Comparison of ENCODE assay signal across 8 cellular contexts in the genomic region with DNA sequence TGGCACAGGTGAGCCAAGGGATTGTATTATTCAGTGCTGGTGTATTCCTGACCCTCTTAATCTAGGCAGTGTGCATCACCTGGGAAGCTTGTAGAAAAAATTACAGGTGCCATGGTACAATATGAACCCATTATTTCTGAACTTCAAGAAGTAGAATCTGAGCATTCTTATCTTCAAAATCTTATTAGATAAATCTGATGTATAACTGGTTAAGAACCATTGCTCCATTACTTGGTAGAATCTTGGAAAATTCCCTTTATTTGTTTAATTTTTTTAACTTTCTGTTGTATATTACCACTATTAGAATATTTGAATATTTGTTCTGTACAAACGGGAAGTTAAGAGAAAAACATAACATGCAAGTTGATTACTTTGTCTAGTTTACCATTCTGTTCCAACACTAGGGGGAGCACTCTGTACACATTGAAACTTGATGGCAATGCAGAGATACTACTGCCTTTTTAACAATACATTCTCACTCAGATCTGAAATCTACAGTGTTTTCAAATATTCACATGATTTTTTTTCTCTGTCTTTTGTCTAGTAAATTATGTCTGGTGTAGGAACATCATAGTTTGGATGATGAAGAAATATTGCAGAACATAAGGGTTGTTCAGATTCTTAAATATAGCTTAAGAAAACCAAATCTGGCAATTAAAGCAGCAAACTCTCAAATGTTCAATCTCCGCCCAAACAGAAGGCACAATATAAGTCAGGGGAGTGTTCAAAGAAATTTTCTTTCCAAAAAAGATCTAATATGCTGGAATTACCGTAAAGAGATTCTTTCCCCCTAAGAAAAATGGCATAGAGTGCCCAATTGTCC.
DNase-seq lines count a peak whose midpoint lies in the region; TF ChIP-seq lines count a peak whose summit lies in the region.

No MANE protein-coding gene starts in this region.

- H4K20me1 ChIP-seq in SU-DHL-6 (ENCODE audit: low read depth, low read length) = no peaks in the 10 kb centered on the region
- no peaks in the 10 kb centered on the region for H4K20me1 ChIP-seq in fibroblast of lung (ENCODE audit: control insufficient read depth, extremely low read depth, insufficient read depth, low read length)

- H2AFZ ChIP-seq in SU-DHL-6 (ENCODE audit: low read depth, low read length, severe bottlenecking) (no peak overlapping the region), fibroblast of lung (ENCODE audit: low read length) (no peak overlapping the region)

- H3K4me3 ChIP-seq in SU-DHL-6 (ENCODE audit: insufficient read depth, low read length, poor library complexity, severe bottlenecking) (no peak overlapping the region), fibroblast of lung (replicated peaks in 1 of 4; ENCODE audit: control extremely low read depth in 1 of 4, insufficient read depth in 1 of 4, low read depth in 3 of 4, low read length in 4 of 4) (no peak overlapping the region)

- H3K4me2 ChIP-seq in SU-DHL-6 (ENCODE audit: low read depth, low read length, poor library complexity, severe bottlenecking) (no peak overlapping the region), fibroblast of lung (ENCODE audit: extremely low read depth, insufficient read depth, low read length) (no peak overlapping the region)

- H3K27ac ChIP-seq in SU-DHL-6 (ENCODE audit: low read depth, low read length) (0 out of 2 replicates have a peak overlapping the region, but pooled peaks have one; percentile 2), fibroblast of lung (ENCODE audit: insufficient read depth, low read length) (no peak overlapping the region)

- H3K79me2 ChIP-seq in SU-DHL-6 (ENCODE audit: insufficient read depth, low read length) = no peaks in the 10 kb centered on the region
- H3K79me2 ChIP-seq in fibroblast of lung (ENCODE audit: control insufficient read depth, insufficient read depth, low read length) = no peaks in the 10 kb centered on the region

- H3K4me1 Mint-ChIP-seq in osteocyte (ENCODE audit: unreplicated experiment) = peaks cover under 1% of the 10 kb centered on the region

- no peaks in the 10 kb centered on the region for H3K27me3 ChIP-seq in SU-DHL-6 (ENCODE audit: low read length)
- H3K27me3 ChIP-seq in fibroblast of lung (ENCODE audit: control insufficient read depth, insufficient read depth, low read length) = no peaks in the 10 kb centered on the region

- H3K9me3 ChIP-seq in SU-DHL-6 (ENCODE audit: insufficient read depth, low read length) (no peaks in the 10 kb centered on the region), fibroblast of lung (ENCODE audit: control insufficient read depth, insufficient read depth, low read depth, low read length) (no peaks in the 10 kb centered on the region)

- TF ChIP-seq CTCF in SU-DHL-6 (IDR thresholded peaks at IDR 0.05; ENCODE audit: insufficient read depth, low read length, poor library complexity, severe bottlenecking) (peak; percentile 75), fibroblast of lung (conservative IDR thresholded peaks at IDR 0.05 in 1 of 2, IDR thresholded peaks at IDR 0.05 in 1 of 2; ENCODE audit: low read depth in 1 of 2, low read length in 2 of 2) (peak; percentile 65 to 81), osteocyte (IDR thresholded peaks at IDR 0.05) (peak; percentile 85)

- H3K9ac ChIP-seq in SU-DHL-6 (ENCODE audit: low read length) (no peak overlapping the region), fibroblast of lung (ENCODE audit: insufficient read depth, low read length) (no peak overlapping the region)

- H3K4me1 ChIP-seq in fibroblast of lung (ENCODE audit: control insufficient read depth, extremely low read depth, insufficient read depth, low read length) = no peaks in the 10 kb centered on the region

- peaks cover 44% of the 10 kb centered on the region for H3K36me3 Mint-ChIP-seq in osteocyte (ENCODE audit: unreplicated experiment)

- H3F3A ChIP-seq in SU-DHL-6 (ENCODE audit: insufficient read depth) = peaks cover 10% of the 10 kb centered on the region

- peak; percentile 24 for DNase-seq in stimulated activated CD4-positive, alpha-beta T cell treated with anti-CD3 and anti-CD28 coated beads, Interleukin-4, amount 100 ng/mL, for 24 hours
- no peak for DNase-seq in stimulated activated CD4-positive, alpha-beta T cell treated with anti-CD3 and anti-CD28 coated beads, Interleukin-15, amount 100 ng/mL, for 24 hours
- DNase-seq in NCI-H1417 (lab: John Stamatoyannopoulos, UW) (peak; percentile 35 to 73 (median 71)), fibroblast of lung (ENCODE audit: low read depth in 2 of 2) (peak; percentile 59 to 80), osteocyte (ENCODE audit: extremely low spot score, unreplicated experiment) (no peak), GOT3 (lab: John Stamatoyannopoulos, UW) (no peak), activated gamma-delta T cell treated with Interleukin-2 at 50 U/mL for 16 hours (no peak)

- H3K27me3 Mint-ChIP-seq in osteocyte (ENCODE audit: unreplicated experiment) = no peaks in the 10 kb centered on the region

- no peak overlapping the region for H3K4me3 Mint-ChIP-seq in osteocyte (ENCODE audit: unreplicated experiment)

- H3K9me3 Mint-ChIP-seq in osteocyte (ENCODE audit: unreplicated experiment) = peaks cover 5% of the 10 kb centered on the region

- no peaks in the 10 kb centered on the region for H3K9me2 ChIP-seq in SU-DHL-6 (replicated peaks; ENCODE audit: insufficient read depth, low read length)

- H3K27ac Mint-ChIP-seq in osteocyte (ENCODE audit: unreplicated experiment) = no peak overlapping the region

- H3K36me3 ChIP-seq in SU-DHL-6 (ENCODE audit: low read length) = peaks cover 16% of the 10 kb centered on the region
- H3K36me3 ChIP-seq in fibroblast of lung (ENCODE audit: control insufficient read depth, insufficient read depth, low read length) = peaks cover 7% of the 10 kb centered on the region

Comparison
In these comparisons a context has a peak if more than half of its experiments do, and no peak if none do; other contexts are left out.
1. DNase-seq: peak in stimulated activated CD4-positive, alpha-beta T cell treated with anti-CD3 and anti-CD28 coated beads, Interleukin-4, amount 100 ng/mL, for 24 hours (single experiment), NCI-H1417 (3 of 3) and fibroblast of lung (2 of 2); none in stimulated activated CD4-positive, alpha-beta T cell treated with anti-CD3 and anti-CD28 coated beads, Interleukin-15, amount 100 ng/mL, for 24 hours (single experiment), osteocyte (single experiment), GOT3 (single experiment) and activated gamma-delta T cell treated with Interleukin-2 at 50 U/mL for 16 hours (single experiment).
2. Peak in every context shown above with its lines, with median percentiles within 50 percentile points of each other: CTCF ChIP-seq.